In genomic region chrX:76815754-76816153, GRCh38 we compare ENCODE assay signal across 8 cellular contexts.
"Had no signal": no experiment of that assay in that cellular context is flagged by ENCODE, and none has a peak within 500 bp of the region (broad histone marks: within the 10 kb centered on the region; RNA-seq: fewer than 3 reads in every experiment).

No MANE protein-coding gene starts in this region.

- H3K27ac ChIP-seq: GM23248, KMS-11 had no signal

- H3K9ac ChIP-seq: GM23248, KMS-11 had no signal

- DNase-seq: GM23248, GOT3, H9, HCEC 1CT, KBM-7 had no signal

- FAIRE-seq: H54, HTR-8/SVneo had no signal

- H3K4me2 ChIP-seq: KMS-11 had no signal

- H2AFZ ChIP-seq: GM23248 had no signal

- H3K4me3 ChIP-seq: GM23248 had no signal
